15 cellular contexts compared by ENCODE assay signal in the genomic region with DNA sequence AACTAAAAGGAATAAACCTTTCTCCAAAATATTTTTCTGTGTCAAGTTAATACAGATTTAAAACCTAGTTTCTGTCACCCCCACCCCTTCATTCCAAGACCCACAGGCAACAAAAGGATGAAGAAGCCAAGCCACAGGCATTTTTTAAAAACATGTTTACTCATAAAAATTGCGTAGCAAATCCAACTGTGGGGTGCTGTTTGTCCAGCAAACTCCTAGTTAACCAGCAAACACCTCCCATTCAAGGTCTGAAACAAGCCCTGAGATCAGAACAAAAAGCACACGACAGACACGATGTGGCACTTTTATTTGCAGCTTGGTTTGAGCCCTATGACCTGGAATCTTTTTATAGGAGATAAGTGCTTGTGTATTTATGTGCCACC.
DNase-seq lines count a peak whose midpoint lies in the region; ATAC-seq and TF ChIP-seq lines count a peak whose summit lies in the region.
"Had no signal": no experiment of that assay in that cellular context is flagged by ENCODE, and none has a peak within 500 bp of the region (broad histone marks: within the 10 kb centered on the region; RNA-seq: fewer than 3 reads in every experiment).

No MANE protein-coding gene starts in this region.

- TF ChIP-seq CTCF in osteoblast (IDR thresholded peaks at IDR 0.05; ENCODE audit: extremely low read depth, low read depth, low read length) = no peak

- no peaks in the 10 kb centered on the region for H3K36me3 ChIP-seq in NT2/D1 (ENCODE audit: insufficient read depth, insufficient read length, low read length)
- H3K36me3 ChIP-seq in osteoblast (ENCODE audit: insufficient read depth, low read length) = no peaks in the 10 kb centered on the region

- peak overlapping the region; percentile 38 for H2AFZ ChIP-seq in osteoblast (ENCODE audit: low read length)

- H3K27me3 ChIP-seq in NT2/D1 (ENCODE audit: insufficient read depth, insufficient read length) = no peaks in the 10 kb centered on the region
- H3K27me3 ChIP-seq in osteoblast (ENCODE audit: insufficient read depth, low read length) = no peaks in the 10 kb centered on the region

- H4K20me1 ChIP-seq in osteoblast (ENCODE audit: insufficient read depth, low read length) = no peaks in the 10 kb centered on the region

- peaks cover 23% of the 10 kb centered on the region for H3K4me1 ChIP-seq in NT2/D1 (ENCODE audit: insufficient read depth, insufficient read length)
- H3K4me1 ChIP-seq in osteoblast (ENCODE audit: insufficient read depth, low read length) = peaks cover 27% of the 10 kb centered on the region

- ATAC-seq in HG03457 (IDR thresholded peaks at IDR 0.05; ENCODE audit: unreplicated experiment) (no peak), GM19395 (IDR thresholded peaks at IDR 0.05; ENCODE audit: unreplicated experiment) (no peak)
- ATAC-seq: activated T-helper 17 cell treated with anti-CD3 and anti-CD28 coated beads, Interleukin-2, amount 50 U/mL, for 72 hours had no signal

- peak overlapping the region; percentile 26 for H3K9ac ChIP-seq in NT2/D1 (ENCODE audit: insufficient read length, low read depth)

- H3K9me3 ChIP-seq in NT2/D1 (ENCODE audit: insufficient read depth, low read length) = no peaks in the 10 kb centered on the region
- no peaks in the 10 kb centered on the region for H3K9me3 ChIP-seq in osteoblast (ENCODE audit: low read depth, low read length)

- H3K4me2 ChIP-seq in osteoblast (ENCODE audit: insufficient read depth, low read length) = peak overlapping the region; percentile 2

- peak; percentile 63 for DNase-seq in GM03348 (ENCODE audit: low spot score)
- no peak for DNase-seq in NT2/D1 (ENCODE audit: low read depth, low spot score)
- peak; percentile 60 for DNase-seq in epithelial cell of prostate (ENCODE audit: low read depth, low spot score)
- no peak for DNase-seq in osteoblast (ENCODE audit: insufficient read length, low spot score, missing footprints)
- no peak for DNase-seq in activated CD4-positive, alpha-beta T cell treated with anti-CD3 and anti-CD28 coated beads for 1 hour
- no peak for DNase-seq in MV-4-11 (lab: John Stamatoyannopoulos, UW)
- DNase-seq: activated CD4-positive, alpha-beta memory T cell treated with anti-CD3 and anti-CD28 coated beads, Interleukin-2, amount 10 ng/mL, durations not matched to agents 7 days and 5 days; aorta; DMS153; NCI-H2081 treated with DMSO at 0.1 percent for 48 hours; NCI-H774; small intestine had no signal

- H3K27ac ChIP-seq in epithelial cell of prostate (peak overlapping the region; percentile 100), osteoblast (ENCODE audit: low read depth, low read length) (no peak overlapping the region)

- H3K79me2 ChIP-seq in osteoblast (ENCODE audit: insufficient read depth, low read length) = no peaks in the 10 kb centered on the region

- H3K4me3 ChIP-seq in NT2/D1 (ENCODE audit: insufficient read length, low read depth) (no peak overlapping the region), osteoblast (ENCODE audit: insufficient read depth, low read length) (no peak overlapping the region)

Comparison
In these comparisons a context has a peak if more than half of its experiments do, and no peak if none do; other contexts are left out.
1. DNase-seq: peak in GM03348 (single experiment) and epithelial cell of prostate (single experiment); none in NT2/D1 (single experiment), osteoblast (single experiment), activated CD4-positive, alpha-beta T cell treated with anti-CD3 and anti-CD28 coated beads for 1 hour (single experiment) and MV-4-11 (single experiment).